ENCODE assay signal across 10 cellular contexts in genomic region chr6:53322188-53323029, GRCh38. TPM values are rescaled to one million over a fixed set of nuclear protein-coding genes. Genes with fewer than 3 reads are reported as not detected.
DNase-seq lines count a peak whose midpoint lies in the region; ATAC-seq and TF ChIP-seq lines count a peak whose summit lies in the region.
"Had no signal": no experiment of that assay in that cellular context is flagged by ENCODE, and none has a peak within 500 bp of the region (broad histone marks: within the 10 kb centered on the region; RNA-seq: fewer than 3 reads in every experiment).

No MANE protein-coding gene starts in this region.

- H3K4me2 ChIP-seq in fibroblast of lung (ENCODE audit: extremely low read depth, insufficient read depth, low read length), result peak overlapping the region; percentile 56

- no peaks in the 10 kb centered on the region for H3K9me3 Mint-ChIP-seq in activated CD4-positive, alpha-beta T cell treated with anti-CD3 and anti-CD28 coated beads for 36 hours (ENCODE audit: low read depth)
- H3K9me3 Mint-ChIP-seq in stimulated activated naive B cell treated with anti-CD40 and anti-IgM and Interleukin-4, amounts not matched to agents 10 μg/mL and 1 μg/mL and 100 μg/mL, for 72 hours, result peaks cover 0 to 2% of the 10 kb centered on the region in 2 donors

- peaks cover 55% of the 10 kb centered on the region for H3K4me1 Mint-ChIP-seq in activated CD4-positive, alpha-beta T cell treated with anti-CD3 and anti-CD28 coated beads for 36 hours
- peaks cover 49% of the 10 kb centered on the region for H3K4me1 Mint-ChIP-seq in T-helper 17 cell
- H3K4me1 Mint-ChIP-seq in stimulated activated naive B cell treated with anti-CD40 and anti-IgM and Interleukin-4, amounts not matched to agents 10 μg/mL and 1 μg/mL and 100 μg/mL, for 72 hours, result peaks cover 41 to 79% of the 10 kb centered on the region in 2 donors

- no peak for ATAC-seq in activated CD4-positive, alpha-beta T cell treated with anti-CD3 and anti-CD28 coated beads for 36 hours
- ATAC-seq in T-helper 17 cell (no peak), GM18858 (IDR thresholded peaks at IDR 0.05; ENCODE audit: unreplicated experiment) (no peak), GM21786 (IDR thresholded peaks at IDR 0.05; ENCODE audit: unreplicated experiment) (no peak)
- no peak for ATAC-seq in stimulated activated naive B cell treated with anti-CD40 and anti-IgM and Interleukin-4, amounts not matched to agents 10 μg/mL and 1 μg/mL and 100 μg/mL, for 72 hours (replicated peaks)

- H3K27me3 Mint-ChIP-seq in activated CD4-positive, alpha-beta T cell treated with anti-CD3 and anti-CD28 coated beads for 36 hours, result no peaks in the 10 kb centered on the region
- H3K27me3 Mint-ChIP-seq in T-helper 17 cell, result no peaks in the 10 kb centered on the region
- no peaks in the 10 kb centered on the region for H3K27me3 Mint-ChIP-seq in stimulated activated naive B cell treated with anti-CD40 and anti-IgM and Interleukin-4, amounts not matched to agents 10 μg/mL and 1 μg/mL and 100 μg/mL, for 72 hours

- H4K20me1 ChIP-seq in fibroblast of lung (ENCODE audit: control insufficient read depth, extremely low read depth, insufficient read depth, low read length), result no peaks in the 10 kb centered on the region

- H3K4me3 ChIP-seq in fibroblast of lung (replicated peaks in 1 of 4; ENCODE audit: control extremely low read depth in 1 of 4, insufficient read depth in 1 of 4, low read depth in 3 of 4, low read length in 4 of 4), result peak overlapping the region in 1 of 4 experiments; percentile 28

- no peak overlapping the region for H3K27ac ChIP-seq in fibroblast of lung (ENCODE audit: insufficient read depth, low read length)

- no peak overlapping the region for H2AFZ ChIP-seq in fibroblast of lung (ENCODE audit: low read length)

- H3K9ac ChIP-seq in fibroblast of lung (ENCODE audit: insufficient read depth, low read length), result no peak overlapping the region

- H3K27me3 ChIP-seq in fibroblast of lung (ENCODE audit: control insufficient read depth, insufficient read depth, low read length), result no peaks in the 10 kb centered on the region

- no peak overlapping the region for H3K4me3 Mint-ChIP-seq in activated CD4-positive, alpha-beta T cell treated with anti-CD3 and anti-CD28 coated beads for 36 hours
- peak overlapping the region; percentile 71 for H3K4me3 Mint-ChIP-seq in T-helper 17 cell
- no peak overlapping the region for H3K4me3 Mint-ChIP-seq in stimulated activated naive B cell treated with anti-CD40 and anti-IgM and Interleukin-4, amounts not matched to agents 10 μg/mL and 1 μg/mL and 100 μg/mL, for 72 hours

- no peaks in the 10 kb centered on the region for H3K36me3 ChIP-seq in fibroblast of lung (ENCODE audit: control insufficient read depth, insufficient read depth, low read length)

- TF ChIP-seq CTCF in fibroblast of lung (conservative IDR thresholded peaks at IDR 0.05 in 1 of 2, IDR thresholded peaks at IDR 0.05 in 1 of 2; ENCODE audit: low read depth in 1 of 2, low read length in 2 of 2), result no peak

- H3K27ac Mint-ChIP-seq in activated CD4-positive, alpha-beta T cell treated with anti-CD3 and anti-CD28 coated beads for 36 hours, result peak overlapping the region; percentile 78
- H3K27ac Mint-ChIP-seq in T-helper 17 cell, result peak overlapping the region; percentile 91
- H3K27ac Mint-ChIP-seq in stimulated activated naive B cell treated with anti-CD40 and anti-IgM and Interleukin-4, amounts not matched to agents 10 μg/mL and 1 μg/mL and 100 μg/mL, for 72 hours, result peak overlapping the region; percentile 88

- H3K4me1 ChIP-seq in fibroblast of lung (ENCODE audit: control insufficient read depth, extremely low read depth, insufficient read depth, low read length), result peaks cover 26% of the 10 kb centered on the region

- DNase-seq in activated CD4-positive, alpha-beta T cell treated with anti-CD3 and anti-CD28 coated beads for 36 hours, result no peak
- no peak for DNase-seq in activated CD4-positive, alpha-beta T cell treated with anti-CD3 and anti-CD28 coated beads for 1 hour
- DNase-seq in T-helper 17 cell, result no peak
- peak; percentile 34 to 60 for DNase-seq in fibroblast of lung (ENCODE audit: low read depth in 2 of 2)
- no peak for DNase-seq in stimulated activated naive B cell treated with anti-CD40 and anti-IgM and Interleukin-4, amounts not matched to agents 10 μg/mL and 1 μg/mL and 100 μg/mL, for 72 hours
- no peak for DNase-seq in SHP77 treated with DMSO at 0.1 percent for 48 hours (lab: John Stamatoyannopoulos, UW)
- DNase-seq: islet precursor cell, small intestine had no signal

- H3K79me2 ChIP-seq in fibroblast of lung (ENCODE audit: control insufficient read depth, insufficient read depth, low read length), result peaks cover 44% of the 10 kb centered on the region

- H3K36me3 Mint-ChIP-seq in activated CD4-positive, alpha-beta T cell treated with anti-CD3 and anti-CD28 coated beads for 36 hours (ENCODE audit: low read depth), result peaks cover 33% of the 10 kb centered on the region
- H3K36me3 Mint-ChIP-seq in T-helper 17 cell (ENCODE audit: low read depth), result peaks cover 7% of the 10 kb centered on the region
- H3K36me3 Mint-ChIP-seq in stimulated activated naive B cell treated with anti-CD40 and anti-IgM and Interleukin-4, amounts not matched to agents 10 μg/mL and 1 μg/mL and 100 μg/mL, for 72 hours, result peaks cover 30 to 40% of the 10 kb centered on the region in 2 donors

- CTCF ChIA-PET in activated CD4-positive, alpha-beta T cell treated with anti-CD3 and anti-CD28 coated beads for 36 hours (lab: Charles Lee), result interaction anchor here (0.6 to 1.6 kb wide), 7 partner anchors 9 to 150 kb away, joined by 3 to 6 read pairs (median 3); no protein-coding TSS in a partner anchor

- H3K9me3 ChIP-seq in T-helper 17 cell (ENCODE audit: control insufficient read depth, low read length, poor library complexity, severe bottlenecking) (no peaks in the 10 kb centered on the region), fibroblast of lung (ENCODE audit: control insufficient read depth, insufficient read depth, low read depth, low read length) (no peaks in the 10 kb centered on the region)

- intact Hi-C loops in activated CD4-positive, alpha-beta T cell treated with anti-CD3 and anti-CD28 coated beads for 36 hours (cut with DNase I, micrococcal nuclease), result loop anchor here (1.0 to 2.0 kb wide), 3 partner anchors 7 to 16 kb away; no protein-coding TSS in a partner anchor

- POLR2A ChIA-PET in activated CD4-positive, alpha-beta T cell treated with anti-CD3 and anti-CD28 coated beads for 36 hours (lab: Charles Lee), result no interaction called here

RNA-seq across cellular contexts. Expression of gene ELOVL5, which starts 26.3 kb away (rescaled TPM):
- 100 to 1,000 TPM in 1 of 2 experiments, 10 to 100 TPM in 1; 98.1 to 106 TPM for total RNA-seq in activated CD4-positive, alpha-beta T cell treated with anti-CD3 and anti-CD28 coated beads for 36 hours
- 100 to 1,000 TPM; 121 to 147 TPM for total RNA-seq in T-helper 17 cell
- total RNA-seq in fibroblast of lung, result 61.6 and 67.7 TPM in 2 replicates
- polyA plus RNA-seq in fibroblast of lung, result 71.6 and 96.7 TPM in 2 replicates
- polyA plus RNA-seq in fibroblast of lung (2012), result 74.5 and 96.4 TPM in 2 replicates
- polyA minus RNA-seq in fibroblast of lung (ENCODE audit: low replicate concordance), result 75.9 and 80.8 TPM in 2 replicates

Comparison
In these comparisons a context has a peak if more than half of its experiments do, and no peak if none do; other contexts are left out.
1. DNase-seq: peak in fibroblast of lung (2 of 2); none in activated CD4-positive, alpha-beta T cell treated with anti-CD3 and anti-CD28 coated beads for 36 hours (single experiment), activated CD4-positive, alpha-beta T cell treated with anti-CD3 and anti-CD28 coated beads for 1 hour (single experiment), T-helper 17 cell (0 of 3), stimulated activated naive B cell treated with anti-CD40 and anti-IgM and Interleukin-4, amounts not matched to agents 10 μg/mL and 1 μg/mL and 100 μg/mL, for 72 hours (single experiment) and SHP77 treated with DMSO at 0.1 percent for 48 hours (single experiment).
2. Peak in every context shown above with its lines, with median percentiles within 50 percentile points of each other: H3K27ac Mint-ChIP-seq.